ENCODE assay signal across 8 cellular contexts in the genomic region with DNA sequence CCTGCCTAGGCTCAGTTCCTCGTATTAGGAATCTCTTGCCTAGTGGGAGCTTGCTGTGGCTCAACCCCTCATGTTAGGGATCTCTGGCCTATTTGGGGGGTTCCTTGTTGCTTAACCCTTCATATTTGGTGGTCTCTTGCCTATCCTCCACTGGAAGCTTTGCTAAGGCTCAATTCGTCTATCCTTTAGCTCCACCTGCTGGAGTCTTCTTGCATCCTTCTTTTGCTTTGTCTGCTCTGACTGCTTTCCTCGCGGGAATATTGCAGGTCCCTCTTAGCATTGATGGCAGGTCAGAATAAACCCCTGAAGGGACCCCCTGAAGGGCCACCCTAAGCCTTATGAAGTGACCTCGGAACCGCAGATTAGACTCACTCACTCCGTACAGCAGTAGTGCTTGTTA.
DNase-seq lines count a peak whose midpoint lies in the region; ATAC-seq and TF ChIP-seq lines count a peak whose summit lies in the region.

No MANE protein-coding gene starts in this region.

- no peak for TF ChIP-seq EP300 in suprapubic skin (IDR thresholded peaks at IDR 0.05)

- DNase-seq in NCI-H1105 treated with DMSO at 0.1 percent for 48 hours (lab: John Stamatoyannopoulos, UW) (peak; percentile 54), mammary epithelial cell (peak; percentile 27), osteocyte (ENCODE audit: extremely low spot score, unreplicated experiment) (no peak), suprapubic skin (ENCODE audit: low spot score in 2 of 2) (no peak)
- no peak for DNase-seq in activated CD4-positive, alpha-beta T cell treated with anti-CD3 and anti-CD28 coated beads, Interleukin-2, amount 50 U/mL, for 4 hours

- H3K9ac ChIP-seq in mammary epithelial cell (ENCODE audit: insufficient read depth, low read length): no peak overlapping the region

- H3K9me3 ChIP-seq in mammary epithelial cell (replicated peaks; ENCODE audit: insufficient read depth, low read length) (no peaks in the 10 kb centered on the region), suprapubic skin (peaks cover 3% of the 10 kb centered on the region)

- no peak for TF ChIP-seq POLR2A in suprapubic skin (IDR thresholded peaks at IDR 0.05)

- intact Hi-C loops in mammary epithelial cell (cut with micrococcal nuclease): loop anchor here (1.0 to 10.0 kb wide), 8 partner anchors 159 to 743 kb away; partner anchors contain the start of gene CEP162

- peak; percentile 11; the same call in 1 of the 2 replicates for TF ChIP-seq CTCF in GM12874 (IDR thresholded peaks at IDR 0.05; ENCODE audit: insufficient read depth, low read depth, low read length)
- peak; percentile 61 to 76 for TF ChIP-seq CTCF in mammary epithelial cell (conservative IDR thresholded peaks at IDR 0.05 in 1 of 2, IDR thresholded peaks at IDR 0.05 in 1 of 2; ENCODE audit: extremely low read depth in 1 of 2, insufficient read depth in 1 of 2, low read depth in 1 of 2, low read length in 2 of 2)
- TF ChIP-seq CTCF in osteocyte (IDR thresholded peaks at IDR 0.05): peak; percentile 59
- TF ChIP-seq CTCF in suprapubic skin (IDR thresholded peaks at IDR 0.05): no peak

- no peaks in the 10 kb centered on the region for H3K4me1 ChIP-seq in mammary epithelial cell (ENCODE audit: insufficient read depth, low read length)
- H3K4me1 ChIP-seq in suprapubic skin: no peaks in the 10 kb centered on the region

- ATAC-seq in HG02970 (IDR thresholded peaks at IDR 0.05; ENCODE audit: low FRiP score, unreplicated experiment) (no peak), HG02610 (IDR thresholded peaks at IDR 0.05; ENCODE audit: unreplicated experiment) (no peak)

- H3K27ac Mint-ChIP-seq in osteocyte (ENCODE audit: unreplicated experiment): no peak overlapping the region

- H3K4me2 ChIP-seq in mammary epithelial cell (ENCODE audit: insufficient read depth, low read depth, low read length): no peak overlapping the region

- H3K36me3 Mint-ChIP-seq in osteocyte (ENCODE audit: unreplicated experiment): no peaks in the 10 kb centered on the region

- no peak overlapping the region for H3K4me3 ChIP-seq in mammary epithelial cell (replicated peaks in 1 of 3; ENCODE audit: insufficient read depth in 1 of 3, low read depth in 2 of 3, low read length in 3 of 3)
- H3K4me3 ChIP-seq in suprapubic skin: no peak overlapping the region

- in situ Hi-C loops in mammary epithelial cell (cut with MboI; ENCODE audit: low sequenced_read_pairs in 2 of 2): loop anchor here (10.0 to 25.0 kb wide), 2 partner anchors 543 to 555 kb away; no protein-coding TSS in a partner anchor

- no peaks in the 10 kb centered on the region for H3K4me1 Mint-ChIP-seq in osteocyte (ENCODE audit: unreplicated experiment)

- no peaks in the 10 kb centered on the region for H3K27me3 Mint-ChIP-seq in osteocyte (ENCODE audit: unreplicated experiment)

- no TSS peak for BruUV-seq in mammary epithelial cell (replicated peaks; lab: Mats Ljungman, UMichigan)

- no peak overlapping the region for H3K4me3 Mint-ChIP-seq in osteocyte (ENCODE audit: unreplicated experiment)

- no peaks in the 10 kb centered on the region for H4K20me1 ChIP-seq in mammary epithelial cell (ENCODE audit: insufficient read depth, low read length)

- no peak overlapping the region for H2AFZ ChIP-seq in mammary epithelial cell (ENCODE audit: low read depth, low read length)

- H3K36me3 ChIP-seq in mammary epithelial cell (ENCODE audit: insufficient read depth, low read length) (no peaks in the 10 kb centered on the region), suprapubic skin (no peaks in the 10 kb centered on the region)

- H3K9me3 Mint-ChIP-seq in osteocyte (ENCODE audit: unreplicated experiment): no peaks in the 10 kb centered on the region

- no peaks in the 10 kb centered on the region for H3K79me2 ChIP-seq in mammary epithelial cell (ENCODE audit: insufficient read depth, low read length)

- 50% methylated on average over 7 of the region's 7 CpGs for WGBS in mammary epithelial cell (ENCODE audit: low coverage, missing lambda C conversion rate)
- WGBS in suprapubic skin: 70% methylated on average over 7 of the region's 7 CpGs

- H3K27me3 ChIP-seq in mammary epithelial cell (ENCODE audit: insufficient read depth, low read length) (peaks cover 7% of the 10 kb centered on the region), suprapubic skin (no peaks in the 10 kb centered on the region)

- H3K27ac ChIP-seq in mammary epithelial cell (ENCODE audit: insufficient read depth, low read depth, low read length) (no peak overlapping the region), suprapubic skin (no peak overlapping the region)

- CTCF ChIA-PET in mammary epithelial cell (lab: Charles Lee; ENCODE audit: low non-redundant PET): interaction anchor here (0.6 kb wide), 2 partner anchors 189 to 225 kb away, joined by 4 to 6 read pairs; no protein-coding TSS in a partner anchor

- dilution Hi-C loops in mammary epithelial cell (cut with HindIII; ENCODE audit: low sequenced_read_pairs): no loop called here

Comparison
In these comparisons a context has a peak if more than half of its experiments do, and no peak if none do; other contexts are left out.
1. CTCF ChIP-seq: peak in GM12874 (single experiment), mammary epithelial cell (2 of 2) and osteocyte (single experiment); none in suprapubic skin (0 of 2).
2. DNase-seq: peak in NCI-H1105 treated with DMSO at 0.1 percent for 48 hours (single experiment) and mammary epithelial cell (single experiment); none in osteocyte (single experiment), suprapubic skin (0 of 2) and activated CD4-positive, alpha-beta T cell treated with anti-CD3 and anti-CD28 coated beads, Interleukin-2, amount 50 U/mL, for 4 hours (0 of 2).